Comparison of ENCODE assay signal across 32 cellular contexts in the genomic region with DNA sequence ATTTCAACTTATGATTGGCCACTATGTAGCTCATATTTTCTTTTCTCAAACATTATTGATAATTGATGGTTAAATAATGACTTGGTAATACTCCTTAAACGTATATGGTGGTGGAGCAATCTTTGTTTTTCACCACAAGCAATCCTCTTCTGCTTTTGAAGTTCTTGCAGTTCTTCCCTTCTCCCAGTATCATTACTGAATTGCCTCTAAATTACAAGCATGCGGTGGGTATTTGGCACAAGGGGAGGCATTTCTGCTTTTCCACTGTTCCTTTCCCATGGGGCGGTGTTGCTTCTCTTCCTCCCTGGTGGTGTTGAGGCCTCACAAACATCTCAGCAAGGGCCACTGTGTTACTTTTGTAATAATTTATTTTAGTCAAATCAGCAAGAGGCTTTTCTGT.
"Had no signal": no experiment of that assay in that cellular context is flagged by ENCODE, and none has a peak within 500 bp of the region (broad histone marks: within the 10 kb centered on the region; RNA-seq: fewer than 3 reads in every experiment).

No MANE protein-coding gene starts in this region.

- H3K27ac ChIP-seq: PC-9, RWPE1, SJSA1, WERI-Rb-1 had no signal

- H3K27me3 ChIP-seq: MG63, SJSA1 had no signal

- ATAC-seq: activated CD8-positive, alpha-beta memory T cell treated with anti-CD3 and anti-CD28 coated beads, Interleukin-2, amount 10 ng/mL, durations not matched to agents 7 days and 5 days; activated naive CD8-positive, alpha-beta T cell treated with anti-CD3 and anti-CD28 coated beads, Interleukin-2, amount 50 U/mL, for 24 hours; Right ventricle myocardium inferior had no signal

- DNase-seq: activated CD4-positive, alpha-beta memory T cell treated with anti-CD3 and anti-CD28 coated beads, Interleukin-2, amount 10 ng/mL, durations not matched to agents 7 days and 5 days; activated CD4-positive, alpha-beta T cell treated with anti-CD3 and anti-CD28 coated beads for 1 hour; activated CD4-positive, alpha-beta T cell treated with anti-CD3 and anti-CD28 coated beads for 48 hours; activated CD4-positive, CD25-positive, alpha-beta regulatory T cell; activated CD8-positive, alpha-beta memory T cell treated with anti-CD3 and anti-CD28 coated beads for 24 hours; activated CD8-positive, alpha-beta memory T cell treated with anti-CD3 and anti-CD28 coated beads, Interleukin-2, amount 10 ng/mL, durations not matched to agents 7 days and 5 days; activated CD8-positive, alpha-beta memory T cell treated with anti-CD3 and anti-CD28 coated beads, Interleukin-2, amount 50 U/mL, for 48 hours; activated effector memory CD4-positive, alpha-beta T cell treated with Interleukin-2 at 50 U/mL for 16 hours; activated naive CD4-positive, alpha-beta T cell treated with anti-CD3 and anti-CD28 coated beads, Interleukin-2, amount 10 ng/mL, durations not matched to agents 7 days and 5 days; activated naive CD8-positive, alpha-beta T cell treated with anti-CD3 and anti-CD28 coated beads, Interleukin-2, amount 50 U/mL, for 24 hours; activated T-cell treated with anti-CD3 and anti-CD28 coated beads, Interleukin-2, amount 50 U/mL, for 48 hours; anterior cingulate cortex; cerebellar nuclear complex; Kasumi-1; KG1; MG63; NCI-H1092; NCI-H1436 treated with DMSO at 0.1 percent for 48 hours; NCI-H1694 treated with DMSO at 0.1 percent for 48 hours; NCI-H2029; NCI-H345; NCI-H524 treated with DMSO at 0.1 percent for 48 hours; PC-9; SK-N-SH; SW 1271; T-helper 1 cell; T-helper 2 cell; T-helper 9 cell; WERI-Rb-1 had no signal

- H3K4me3 ChIP-seq: MG63, PC-9, SJSA1 had no signal
